Comparison of ENCODE assay signal across 32 cellular contexts in genomic region chr15:40775740-40776536, GRCh38. TPM values are rescaled to one million over a fixed set of nuclear protein-coding genes. Genes with fewer than 3 reads are reported as not detected.
DNase-seq lines count a peak whose midpoint lies in the region; ATAC-seq, FAIRE-seq and TF ChIP-seq lines count a peak whose summit lies in the region.
"Had no signal": no experiment of that assay in that cellular context is flagged by ENCODE, and none has a peak within 500 bp of the region (broad histone marks: within the 10 kb centered on the region; RNA-seq: fewer than 3 reads in every experiment).

No MANE protein-coding gene starts in this region.

- no peaks in the 10 kb centered on the region for H3K27me3 ChIP-seq in BLaER1 treated with 17β-estradiol and CSF1 and Interleukin-3, amounts not matched to agents 10 nM and 100 nM
- no peaks in the 10 kb centered on the region for H3K27me3 ChIP-seq in K562 (ENCODE audit: control insufficient read depth in 2 of 2, insufficient read depth in 2 of 2, low read length in 2 of 2)
- no peaks in the 10 kb centered on the region for H3K27me3 ChIP-seq in psoas muscle (ENCODE audit: insufficient read depth in 3 of 3, low read length in 2 of 3)
- H3K27me3 ChIP-seq in heart right ventricle, result no peaks in the 10 kb centered on the region
- no peaks in the 10 kb centered on the region for H3K27me3 ChIP-seq in naive thymus-derived CD4-positive, alpha-beta T cell (ENCODE audit: control insufficient read depth in 2 of 2, insufficient read depth in 2 of 2, low read length in 2 of 2)
- H3K27me3 ChIP-seq in heart left ventricle, result no peaks in the 10 kb centered on the region
- H3K27me3 ChIP-seq: brain microvascular endothelial cell, foreskin keratinocyte, left lung, pancreas, Peyer's patch, right atrium auricular region, testis had no signal

- H3K27ac ChIP-seq in BLaER1 treated with 17β-estradiol and CSF1 and Interleukin-3, amounts not matched to agents 10 nM and 100 nM, result peak overlapping the region in 1 of 11 experiments; percentile 18; a peak in 1 of 22 replicates
- H3K27ac ChIP-seq in K562 (ENCODE audit: extremely low read depth, low read depth, low read length), result no peak overlapping the region
- peak overlapping the region; percentile 33 for H3K27ac ChIP-seq in psoas muscle
- H3K27ac ChIP-seq in heart right ventricle, result no peak overlapping the region
- H3K27ac ChIP-seq in naive thymus-derived CD4-positive, alpha-beta T cell (ENCODE audit: low read depth, low read length), result no peak overlapping the region
- no peak overlapping the region for H3K27ac ChIP-seq in heart left ventricle
- H3K27ac ChIP-seq: brain microvascular endothelial cell, foreskin keratinocyte, left lung, Peyer's patch, right atrium auricular region, testis had no signal

- no TSS peak for BruUV-seq in K562 (replicated peaks; lab: Mats Ljungman, UMichigan)

- CTCF ChIA-PET in K562 (lab: Yijun Ruan, JAX; ENCODE audit: low intra/inter-chr PET ratio), result no interaction called here
- CTCF ChIA-PET in naive thymus-derived CD4-positive, alpha-beta T cell (lab: Charles Lee), result interaction anchor here (0.6 kb wide), 1 partner anchor 375 kb away, joined by 5 read pairs; no protein-coding TSS in a partner anchor

- no peaks in the 10 kb centered on the region for H3K9me3 ChIP-seq in BLaER1 treated with 17β-estradiol and CSF1 and Interleukin-3, amounts not matched to agents 10 nM and 100 nM (replicated peaks in 1 of 11)
- H3K9me3 ChIP-seq in K562 (replicated peaks; ENCODE audit: control insufficient read depth, insufficient read depth, low read depth, low read length) (no peaks in the 10 kb centered on the region), psoas muscle (no peaks in the 10 kb centered on the region), heart right ventricle (no peaks in the 10 kb centered on the region), heart left ventricle (no peaks in the 10 kb centered on the region)
- no peaks in the 10 kb centered on the region for H3K9me3 ChIP-seq in naive thymus-derived CD4-positive, alpha-beta T cell (ENCODE audit: control insufficient read depth in 2 of 3, low read length in 3 of 3)
- H3K9me3 ChIP-seq: left lung, pancreas, Peyer's patch, right atrium auricular region, testis had no signal

- in situ Hi-C loops in K562 (cut with MboI), result no loop called here

- no peaks in the 10 kb centered on the region for H3K9me1 ChIP-seq in K562 (ENCODE audit: control insufficient read depth, insufficient read depth, low read length)

- peaks cover 0 to 72% (median 21%) of the 10 kb centered on the region in 11 experiments; a peak in 16 of 22 replicates for H4K20me1 ChIP-seq in BLaER1 treated with 17β-estradiol and CSF1 and Interleukin-3, amounts not matched to agents 10 nM and 100 nM
- no peaks in the 10 kb centered on the region for H4K20me1 ChIP-seq in K562 (replicated peaks; ENCODE audit: control insufficient read depth, insufficient read depth, low read length)

- no peaks in the 10 kb centered on the region for H3K27me3 Mint-ChIP-seq in naive thymus-derived CD4-positive, alpha-beta T cell
- H3K27me3 Mint-ChIP-seq: activated CD4-positive, alpha-beta T cell treated with anti-CD3 and anti-CD28 coated beads, Interleukin-2, amount 10 ng/mL, durations not matched to agents 24 days and 14 days; stimulated activated memory B cell treated with anti-CD40 and anti-IgM and Interleukin-4, amounts not matched to agents 10 μg/mL and 1 μg/mL and 100 μg/mL, for 72 hours had no signal

- H3K4me3 ChIP-seq in BLaER1 treated with 17β-estradiol and CSF1 and Interleukin-3, amounts not matched to agents 10 nM and 100 nM, result no peak overlapping the region
- H3K4me3 ChIP-seq in K562 (no peak overlapping the region), psoas muscle (no peak overlapping the region), heart right ventricle (no peak overlapping the region), heart left ventricle (no peak overlapping the region)
- no peak overlapping the region for H3K4me3 ChIP-seq in naive thymus-derived CD4-positive, alpha-beta T cell (ENCODE audit: low read length)
- H3K4me3 ChIP-seq: GM12878, left lung, pancreas, Peyer's patch, right atrium auricular region, testis had no signal

- ATAC-seq in K562, result no peak
- ATAC-seq in left lobe of liver, result peak; percentile 56
- no peak for ATAC-seq in psoas muscle
- ATAC-seq in heart right ventricle, result no peak
- no peak for ATAC-seq in naive thymus-derived CD4-positive, alpha-beta T cell
- ATAC-seq in heart left ventricle, result no peak
- ATAC-seq: GM12878; stimulated activated memory B cell treated with anti-CD40 and anti-IgM and Interleukin-4, amounts not matched to agents 10 μg/mL and 1 μg/mL and 100 μg/mL, for 72 hours had no signal

- H2AFZ ChIP-seq in K562 (ENCODE audit: low read depth, low read length), result no peak overlapping the region

- no peak for TF ChIP-seq RAD21 in K562 (CRISPR knock-in tag; conservative IDR thresholded peaks at IDR 0.05 in 1 of 2, IDR thresholded peaks at IDR 0.05 in 1 of 2)

- H3K79me2 ChIP-seq in K562 (ENCODE audit: control insufficient read depth, insufficient read depth, low read length), result no peaks in the 10 kb centered on the region

- POLR2A ChIA-PET in K562 (lab: Yijun Ruan, JAX), result interaction anchor here (0.5 to 1.0 kb wide), 3 partner anchors 9 to 284 kb away, joined by 3 to 4 read pairs (median 3); no protein-coding TSS in a partner anchor
- POLR2A ChIA-PET in naive thymus-derived CD4-positive, alpha-beta T cell (lab: Charles Lee), result interaction anchor here (1.2 kb wide), 1 partner anchor 81 kb away, joined by 3 read pairs; the partner anchor contains the start of gene RAD51

- TF ChIP-seq EP300 in K562 (IDR thresholded peaks at IDR 0.05; ENCODE audit: low read length), result no peak

- H3K4me2 ChIP-seq in BLaER1 treated with 17β-estradiol and CSF1 and Interleukin-3, amounts not matched to agents 10 nM and 100 nM, result peak overlapping the region in 9 of 11 experiments; percentile 11 to 70 (median 54); a peak in 18 of 22 replicates
- H3K4me2 ChIP-seq in K562 (ENCODE audit: insufficient read depth, low read length), result no peak overlapping the region

- no peaks in the 10 kb centered on the region for H3K9me3 Mint-ChIP-seq in naive thymus-derived CD4-positive, alpha-beta T cell
- H3K9me3 Mint-ChIP-seq: activated CD4-positive, alpha-beta T cell treated with anti-CD3 and anti-CD28 coated beads, Interleukin-2, amount 10 ng/mL, durations not matched to agents 24 days and 14 days; activated naive CD4-positive, alpha-beta T cell treated with anti-CD3 and anti-CD28 coated beads for 36 hours; activated T-cell treated with anti-CD3 and anti-CD28 coated beads, Interleukin-2, amount 50 U/mL, for 4 hours; CD8-positive, alpha-beta T cell; H9; mesothelial cell of epicardium; stimulated activated memory B cell treated with anti-CD40 and anti-IgM and Interleukin-4, amounts not matched to agents 10 μg/mL and 1 μg/mL and 100 μg/mL, for 72 hours had no signal

- no peak overlapping the region for H3K4me3 Mint-ChIP-seq in naive thymus-derived CD4-positive, alpha-beta T cell
- H3K4me3 Mint-ChIP-seq: activated CD4-positive, alpha-beta T cell treated with anti-CD3 and anti-CD28 coated beads, Interleukin-2, amount 10 ng/mL, durations not matched to agents 24 days and 14 days; activated naive CD4-positive, alpha-beta T cell treated with anti-CD3 and anti-CD28 coated beads for 36 hours; activated T-cell treated with anti-CD3 and anti-CD28 coated beads, Interleukin-2, amount 50 U/mL, for 4 hours; CD8-positive, alpha-beta T cell; H9; mesothelial cell of epicardium; stimulated activated memory B cell treated with anti-CD40 and anti-IgM and Interleukin-4, amounts not matched to agents 10 μg/mL and 1 μg/mL and 100 μg/mL, for 72 hours had no signal

- FAIRE-seq in K562 (lab: Jason Lieb, UNC), result no peak
- FAIRE-seq: GM12878, pancreas had no signal

- H3K27ac Mint-ChIP-seq in naive thymus-derived CD4-positive, alpha-beta T cell, result peak overlapping the region in 1 of 9 donors; percentile 65
- H3K27ac Mint-ChIP-seq: activated CD4-positive, alpha-beta T cell treated with anti-CD3 and anti-CD28 coated beads, Interleukin-2, amount 10 ng/mL, durations not matched to agents 24 days and 14 days; mesothelial cell of epicardium; stimulated activated memory B cell treated with anti-CD40 and anti-IgM and Interleukin-4, amounts not matched to agents 10 μg/mL and 1 μg/mL and 100 μg/mL, for 72 hours had no signal

- TF ChIP-seq POLR2A in K562 (conservative IDR thresholded peaks at IDR 0.05) (no peak), heart left ventricle (IDR thresholded peaks at IDR 0.05) (no peak)

- DNase-seq in K562 (ENCODE audit: extremely low read depth in 1 of 4, low spot score in 3 of 4), result no peak
- DNase-seq in left lobe of liver (ENCODE audit: low spot score), result peak; percentile 84
- peak in 1 of 2 donors; percentile 31 for DNase-seq in psoas muscle
- no peak for DNase-seq in heart right ventricle
- DNase-seq in naive thymus-derived CD4-positive, alpha-beta T cell, result no peak
- no peak for DNase-seq in globus pallidus (ENCODE audit: low spot score)
- no peak for DNase-seq in heart left ventricle
- DNase-seq: activated naive CD4-positive, alpha-beta T cell treated with anti-CD3 and anti-CD28 coated beads for 36 hours; amniotic stem cell; brain microvascular endothelial cell; DMS 273 treated with DMSO at 0.1 percent for 48 hours; effector CD4-positive, alpha-beta T cell; H9; hippocampal formation; NCI-H526 treated with DMSO at 0.1 percent for 48 hours; Peyer's patch; SW 1271; T-helper 9 cell; testis had no signal

- peak overlapping the region in 6 of 11 experiments; percentile 4 to 37 (median 20); a peak in 6 of 22 replicates for H3K9ac ChIP-seq in BLaER1 treated with 17β-estradiol and CSF1 and Interleukin-3, amounts not matched to agents 10 nM and 100 nM
- H3K9ac ChIP-seq in K562 (ENCODE audit: insufficient read depth in 1 of 2, low read depth in 2 of 2, low read length in 2 of 2), result peak overlapping the region in 1 of 2 experiments; percentile 38; a peak in 1 of 4 replicates

- H3K36me3 ChIP-seq in BLaER1 treated with 17β-estradiol and CSF1 and Interleukin-3, amounts not matched to agents 10 nM and 100 nM, result peaks cover 59 to 88% (median 72%) of the 10 kb centered on the region in 11 experiments
- H3K36me3 ChIP-seq in K562 (ENCODE audit: control insufficient read depth, insufficient read depth, low read length) (peaks cover 65% of the 10 kb centered on the region; the same call in 2 of the 3 replicates), psoas muscle (ENCODE audit: insufficient read depth in 1 of 2, low read depth in 1 of 2) (peaks cover 15 to 86% of the 10 kb centered on the region in 2 donors), heart right ventricle (peaks cover 0 to 92% (median 66%) of the 10 kb centered on the region in 9 donors), heart left ventricle (peaks cover 2 to 93% (median 84%) of the 10 kb centered on the region in 9 donors)
- H3K36me3 ChIP-seq in naive thymus-derived CD4-positive, alpha-beta T cell (ENCODE audit: control insufficient read depth in 2 of 3, insufficient read depth in 3 of 3, low read length in 3 of 3), result peaks cover 7 to 87% (median 18%) of the 10 kb centered on the region in 3 experiments

- peaks cover 3 to 32% (median 11%) of the 10 kb centered on the region in 5 donors for H3K36me3 Mint-ChIP-seq in naive thymus-derived CD4-positive, alpha-beta T cell

- peaks cover 39 to 62% (median 48%) of the 10 kb centered on the region in 10 experiments for H3K4me1 ChIP-seq in BLaER1 treated with 17β-estradiol and CSF1 and Interleukin-3, amounts not matched to agents 10 nM and 100 nM
- peaks cover 4 to 10% of the 10 kb centered on the region in 2 experiments; a peak in 3 of 5 replicates for H3K4me1 ChIP-seq in K562 (replicated peaks in 1 of 2; ENCODE audit: control insufficient read depth in 2 of 2, insufficient read depth in 2 of 2, low read length in 2 of 2)
- peaks cover 8% of the 10 kb centered on the region for H3K4me1 ChIP-seq in psoas muscle
- peaks cover 0 to 9% (median 0%) of the 10 kb centered on the region in 9 donors for H3K4me1 ChIP-seq in heart right ventricle
- peaks cover 0 to 11% of the 10 kb centered on the region in 2 donors for H3K4me1 ChIP-seq in naive thymus-derived CD4-positive, alpha-beta T cell (ENCODE audit: control insufficient read depth in 2 of 2, insufficient read depth in 2 of 2, low read length in 2 of 2)
- H3K4me1 ChIP-seq in heart left ventricle, result peaks cover 0 to 8% (median 0%) of the 10 kb centered on the region in 12 donors
- H3K4me1 ChIP-seq: left lung, pancreas, right atrium auricular region, testis had no signal

- H3K4me1 Mint-ChIP-seq in naive thymus-derived CD4-positive, alpha-beta T cell, result peaks cover 0 to 13% (median 0%) of the 10 kb centered on the region in 7 donors
- H3K4me1 Mint-ChIP-seq: H9, mesothelial cell of epicardium had no signal

- TF ChIP-seq CTCF in K562 (IDR thresholded peaks at IDR 0.05 in 2 of 3, conservative IDR thresholded peaks at IDR 0.05 in 1 of 3; ENCODE audit: insufficient read depth in 2 of 3, low read depth in 1 of 3, low read length in 3 of 3) (no peak), psoas muscle (IDR thresholded peaks at IDR 0.05) (no peak), heart right ventricle (IDR thresholded peaks at IDR 0.05) (no peak), heart left ventricle (IDR thresholded peaks at IDR 0.05) (no peak)

- intact Hi-C loops in K562 (cut with micrococcal nuclease) (no loop called here), psoas muscle (cut with DNase I) (loop anchor here in 1 of 2 donors (2.0 kb wide), 1 partner anchor 103 kb away; no protein-coding TSS in a partner anchor), heart right ventricle (cut with DNase I) (loop anchor here in 1 of 10 donors (10.0 kb wide), 1 partner anchor 101 kb away; no protein-coding TSS in a partner anchor), heart left ventricle (cut with DNase I) (no loop called here)
- intact Hi-C loops in naive thymus-derived CD4-positive, alpha-beta T cell (cut with micrococcal nuclease), result no loop called here

- 92% methylated on average over 13 of the region's 14 CpGs for WGBS in K562 (ENCODE audit: insufficient coverage, low coverage, missing lambda C conversion rate)
- 93 to 97% (median 96%) methylated on average over 14 of the region's 14 CpGs for WGBS in psoas muscle, 3 donors
- WGBS in heart right ventricle, 2 donors, result 95 to 97% methylated on average over 14 of the region's 14 CpGs
- 91 to 96% (median 95%) methylated on average over 13 to 14 of the region's 14 CpGs for WGBS in heart left ventricle, 4 donors

RNA-seq across cellular contexts. Expression of gene C15orf62, which starts 6.2 kb away (rescaled TPM):
- 0.51 and 0.67 TPM in 2 replicates for total RNA-seq in K562 (2011; cell fraction: chromatin; rRNA removed; ENCODE audit: low replicate concordance)
- total RNA-seq in K562 (2011; cell fraction: nucleolus; rRNA removed), result 0.39 and 0.50 TPM in 2 replicates
- total RNA-seq in K562 (2011; cell fraction: nucleoplasm; rRNA removed), result 0.22 TPM in 1 of 2 replicates, not detected in the other
- total RNA-seq in K562 (2014; rRNA removed) (0.29 and 0.36 TPM in 2 replicates), K562 (2014; rRNA removed; fragmentation: Illumina TruSeq; extraction: Trizol) (0.22 and 0.29 TPM in 2 replicates), K562 (2015; rRNA removed; fragmentation: Illumina TruSeq; extraction: Trizol) (0.57 and 0.76 TPM in 2 replicates), K562 (2021) (0.40 and 0.45 TPM in 2 replicates), left lobe of liver (1.0 TPM), psoas muscle (not detected), heart right ventricle (under 1 TPM in 3 of 10 donors, not detected in 7; 0.10 to 0.32 (median 0.31) TPM), heart left ventricle (1 to 10 TPM in 1 of 9 donors, under 1 TPM in 5, not detected in 3; 0.12 to 1.1 (median 0.18) TPM)
- polyA plus RNA-seq in K562 (2011; rRNA removed) (0.08 and 0.20 TPM in 2 replicates), K562 (2014; fragmentation: Illumina TruSeq; extraction: Trizol) (0.28 and 0.31 TPM in 2 replicates), K562 (2014; fragmentation: Nextera tagmentation; extraction: Ambion mirVana) (under 1 TPM in 1 of 2 experiments, not detected in 1; 0.01 TPM), K562 (2014; rRNA removed) (0.17 and 0.32 TPM in 2 replicates), psoas muscle (under 1 TPM; 0.05 to 0.19 (median 0.07) TPM), heart right ventricle (under 1 TPM; 0.12 to 0.15 TPM), heart left ventricle (under 1 TPM; 0.06 to 0.30 TPM)
- polyA plus RNA-seq in K562 (2011; cell fraction: cytosol; rRNA removed), result 0.12 and 0.15 TPM in 2 replicates
- polyA plus RNA-seq in K562 (2011; cell fraction: nucleus; rRNA removed), result 0.24 and 0.34 TPM in 2 replicates
- polyA plus RNA-seq in K562 (2012), result 1.0 and 2.9 TPM in 2 replicates
- 0.28 and 0.36 TPM in 2 replicates for polyA minus RNA-seq in K562 (2011; rRNA and poly(A)+ RNA removed)
- polyA minus RNA-seq in K562 (2011; cell fraction: cytosol; rRNA and poly(A)+ RNA removed), result not detected in 2 replicates
- 0.27 and 0.67 TPM in 2 replicates for polyA minus RNA-seq in K562 (2011; cell fraction: nucleus; rRNA and poly(A)+ RNA removed)
- total RNA-seq in naive thymus-derived CD4-positive, alpha-beta T cell, result 1 to 10 TPM in 3 of 5 experiments, under 1 TPM in 2; 0.73 to 2.8 (median 1.3) TPM
- polyA plus RNA-seq in naive thymus-derived CD4-positive, alpha-beta T cell, result under 1 TPM; 0.35 to 0.67 TPM
- total RNA-seq: IMR-90 had no signal
- polyA plus RNA-seq: IMR-90, neural cell had no signal

RNA-seq across cellular contexts. Expression of gene GCHFR, which starts 12.1 kb away (rescaled TPM):
- total RNA-seq in K562 (2011; cell fraction: chromatin; rRNA removed; ENCODE audit: low replicate concordance), result 5.8 and 10.5 TPM in 2 replicates
- 15.2 and 19.6 TPM in 2 replicates for total RNA-seq in K562 (2011; cell fraction: nucleolus; rRNA removed)
- 9.9 and 10.0 TPM in 2 replicates for total RNA-seq in K562 (2011; cell fraction: nucleoplasm; rRNA removed)
- total RNA-seq in K562 (2014; rRNA removed), result 81.2 and 83.5 TPM in 2 replicates
- total RNA-seq in K562 (2014; rRNA removed; fragmentation: Illumina TruSeq; extraction: Trizol), result 5.3 and 8.7 TPM in 2 replicates
- total RNA-seq in K562 (2015; rRNA removed; fragmentation: Illumina TruSeq; extraction: Trizol), result 28.2 and 30.0 TPM in 2 replicates
- 31.9 and 37.3 TPM in 2 replicates for total RNA-seq in K562 (2021)
- 20.8 and 33.6 TPM in 2 replicates for polyA plus RNA-seq in K562 (2011; rRNA removed)
- polyA plus RNA-seq in K562 (2011; cell fraction: cytosol; rRNA removed), result 73.6 and 108 TPM in 2 replicates
- 19.7 and 25.2 TPM in 2 replicates for polyA plus RNA-seq in K562 (2011; cell fraction: nucleus; rRNA removed)
- polyA plus RNA-seq in K562 (2012), result 27.0 and 47.9 TPM in 2 replicates
- polyA plus RNA-seq in K562 (2014; fragmentation: Illumina TruSeq; extraction: Trizol), result 16.0 and 25.7 TPM in 2 replicates
- 10 to 100 TPM; 10.1 to 18.2 TPM for polyA plus RNA-seq in K562 (2014; fragmentation: Nextera tagmentation; extraction: Ambion mirVana)
- polyA plus RNA-seq in K562 (2014; rRNA removed), result 55.2 and 75.1 TPM in 2 replicates
- polyA minus RNA-seq in K562 (2011; rRNA and poly(A)+ RNA removed), result 4.2 and 5.4 TPM in 2 replicates
- polyA minus RNA-seq in K562 (2011; cell fraction: cytosol; rRNA and poly(A)+ RNA removed), result 9.0 and 17.8 TPM in 2 replicates
- 11.4 and 17.0 TPM in 2 replicates for polyA minus RNA-seq in K562 (2011; cell fraction: nucleus; rRNA and poly(A)+ RNA removed)
- 106 TPM for total RNA-seq in left lobe of liver
- 1 to 10 TPM; 1.5 to 4.9 (median 2.9) TPM for total RNA-seq in psoas muscle
- 1 to 10 TPM; 4.3 to 6.7 (median 5.0) TPM for polyA plus RNA-seq in psoas muscle
- 1 to 10 TPM; 2.2 to 9.1 (median 3.7) TPM for total RNA-seq in heart right ventricle
- polyA plus RNA-seq in heart right ventricle, result 10 to 100 TPM in 1 of 2 donors, 1 to 10 TPM in 1; 5.8 to 10.8 TPM
- total RNA-seq in naive thymus-derived CD4-positive, alpha-beta T cell, result 10 to 100 TPM; 14.5 to 38.3 (median 18.1) TPM
- polyA plus RNA-seq in naive thymus-derived CD4-positive, alpha-beta T cell, result 10 to 100 TPM; 65.7 to 83.2 TPM
- total RNA-seq in heart left ventricle, result 10 to 100 TPM in 2 of 9 donors, 1 to 10 TPM in 7; 1.6 to 24.0 (median 6.6) TPM
- 10 to 100 TPM in 1 of 2 donors, 1 to 10 TPM in 1; 5.1 to 12.7 TPM for polyA plus RNA-seq in heart left ventricle

RNA-seq across cellular contexts. Expression of gene RMDN3, which starts 20.9 kb away (rescaled TPM):
- 63.2 and 82.7 TPM in 2 replicates for total RNA-seq in K562 (2011; cell fraction: chromatin; rRNA removed; ENCODE audit: low replicate concordance)
- total RNA-seq in K562 (2011; cell fraction: nucleolus; rRNA removed), result 59.7 and 60.7 TPM in 2 replicates
- 60.9 and 71.7 TPM in 2 replicates for total RNA-seq in K562 (2011; cell fraction: nucleoplasm; rRNA removed)
- total RNA-seq in K562 (2014; rRNA removed), result 25.9 and 33.8 TPM in 2 replicates
- 23.5 and 24.9 TPM in 2 replicates for total RNA-seq in K562 (2014; rRNA removed; fragmentation: Illumina TruSeq; extraction: Trizol)
- total RNA-seq in K562 (2015; rRNA removed; fragmentation: Illumina TruSeq; extraction: Trizol), result 25.4 and 26.4 TPM in 2 replicates
- 38.2 and 39.4 TPM in 2 replicates for total RNA-seq in K562 (2021)
- 28.9 and 32.7 TPM in 2 replicates for polyA plus RNA-seq in K562 (2011; rRNA removed)
- 22.9 and 23.4 TPM in 2 replicates for polyA plus RNA-seq in K562 (2011; cell fraction: cytosol; rRNA removed)
- polyA plus RNA-seq in K562 (2011; cell fraction: nucleus; rRNA removed), result 38.7 and 41.9 TPM in 2 replicates
- polyA plus RNA-seq in K562 (2012), result 32.4 and 38.8 TPM in 2 replicates
- 31.4 and 33.3 TPM in 2 replicates for polyA plus RNA-seq in K562 (2014; fragmentation: Illumina TruSeq; extraction: Trizol)
- polyA plus RNA-seq in K562 (2014; fragmentation: Nextera tagmentation; extraction: Ambion mirVana), result 1 to 10 TPM; 8.1 to 8.9 TPM
- polyA plus RNA-seq in K562 (2014; rRNA removed), result 35.7 and 36.4 TPM in 2 replicates
- polyA minus RNA-seq in K562 (2011; rRNA and poly(A)+ RNA removed), result 19.4 and 23.6 TPM in 2 replicates
- 13.7 and 16.1 TPM in 2 replicates for polyA minus RNA-seq in K562 (2011; cell fraction: cytosol; rRNA and poly(A)+ RNA removed)
- polyA minus RNA-seq in K562 (2011; cell fraction: nucleus; rRNA and poly(A)+ RNA removed), result 13.3 and 25.8 TPM in 2 replicates
- 47.3 TPM for total RNA-seq in left lobe of liver
- 10 to 100 TPM; 17.1 to 20.1 (median 18.6) TPM for total RNA-seq in psoas muscle
- polyA plus RNA-seq in psoas muscle, result 10 to 100 TPM; 11.1 to 30.9 (median 20.2) TPM
- 10 to 100 TPM; 12.2 to 20.9 (median 17.6) TPM for total RNA-seq in heart right ventricle
- polyA plus RNA-seq in heart right ventricle, result 10 to 100 TPM; 16.2 to 21.7 TPM
- 10 to 100 TPM; 19.5 to 44.0 (median 31.9) TPM for total RNA-seq in naive thymus-derived CD4-positive, alpha-beta T cell
- 10 to 100 TPM; 15.7 to 20.2 TPM for polyA plus RNA-seq in naive thymus-derived CD4-positive, alpha-beta T cell
- total RNA-seq in heart left ventricle, result 10 to 100 TPM; 12.0 to 22.9 (median 18.5) TPM
- 10 to 100 TPM; 14.0 to 26.2 TPM for polyA plus RNA-seq in heart left ventricle

RNA-seq across cellular contexts. Expression of gene ZFYVE19, which starts 31.0 kb away (rescaled TPM):
- total RNA-seq in K562 (2011; cell fraction: chromatin; rRNA removed; ENCODE audit: low replicate concordance), result 53.9 and 97.1 TPM in 2 replicates
- total RNA-seq in K562 (2011; cell fraction: nucleolus; rRNA removed), result 55.0 and 62.4 TPM in 2 replicates
- total RNA-seq in K562 (2011; cell fraction: nucleoplasm; rRNA removed), result 34.8 and 43.8 TPM in 2 replicates
- 13.1 and 20.8 TPM in 2 replicates for total RNA-seq in K562 (2014; rRNA removed)
- total RNA-seq in K562 (2014; rRNA removed; fragmentation: Illumina TruSeq; extraction: Trizol), result 7.9 and 13.1 TPM in 2 replicates
- 20.7 and 22.5 TPM in 2 replicates for total RNA-seq in K562 (2015; rRNA removed; fragmentation: Illumina TruSeq; extraction: Trizol)
- total RNA-seq in K562 (2021), result 18.2 and 19.9 TPM in 2 replicates
- polyA plus RNA-seq in K562 (2011; rRNA removed), result 27.1 and 35.2 TPM in 2 replicates
- 38.7 and 39.7 TPM in 2 replicates for polyA plus RNA-seq in K562 (2011; cell fraction: cytosol; rRNA removed)
- 105 TPM in 2 replicates for polyA plus RNA-seq in K562 (2011; cell fraction: nucleus; rRNA removed)
- polyA plus RNA-seq in K562 (2012), result 23.5 and 35.7 TPM in 2 replicates
- polyA plus RNA-seq in K562 (2014; fragmentation: Illumina TruSeq; extraction: Trizol), result 30.0 and 36.8 TPM in 2 replicates
- polyA plus RNA-seq in K562 (2014; fragmentation: Nextera tagmentation; extraction: Ambion mirVana), result 1 to 10 TPM; 1.5 to 3.6 TPM
- 23.4 and 23.5 TPM in 2 replicates for polyA plus RNA-seq in K562 (2014; rRNA removed)
- polyA minus RNA-seq in K562 (2011; rRNA and poly(A)+ RNA removed), result 22.6 and 25.2 TPM in 2 replicates
- polyA minus RNA-seq in K562 (2011; cell fraction: cytosol; rRNA and poly(A)+ RNA removed), result 11.4 and 13.7 TPM in 2 replicates
- 22.2 and 27.5 TPM in 2 replicates for polyA minus RNA-seq in K562 (2011; cell fraction: nucleus; rRNA and poly(A)+ RNA removed)
- total RNA-seq in left lobe of liver, result 19.9 TPM
- 10 to 100 TPM in 2 of 4 donors, 1 to 10 TPM in 2; 9.1 to 12.4 (median 10.8) TPM for total RNA-seq in psoas muscle
- polyA plus RNA-seq in psoas muscle, result 10 to 100 TPM; 16.9 to 31.5 (median 25.4) TPM
- total RNA-seq in heart right ventricle, result 10 to 100 TPM; 14.2 to 29.2 (median 18.2) TPM
- 10 to 100 TPM; 11.9 to 18.1 TPM for polyA plus RNA-seq in heart right ventricle
- total RNA-seq in naive thymus-derived CD4-positive, alpha-beta T cell, result 10 to 100 TPM; 17.9 to 31.9 (median 30.5) TPM
- 10 to 100 TPM; 15.7 to 22.7 TPM for polyA plus RNA-seq in naive thymus-derived CD4-positive, alpha-beta T cell
- total RNA-seq in heart left ventricle, result 10 to 100 TPM; 11.9 to 27.1 (median 18.8) TPM
- 10 to 100 TPM; 10.5 to 18.9 TPM for polyA plus RNA-seq in heart left ventricle

RNA-seq across cellular contexts. Expression of gene DNAJC17, which starts 31.3 kb away (rescaled TPM):
- 52.2 and 75.8 TPM in 2 replicates for total RNA-seq in K562 (2011; cell fraction: chromatin; rRNA removed; ENCODE audit: low replicate concordance)
- 35.9 and 41.6 TPM in 2 replicates for total RNA-seq in K562 (2011; cell fraction: nucleolus; rRNA removed)
- 34.0 and 47.2 TPM in 2 replicates for total RNA-seq in K562 (2011; cell fraction: nucleoplasm; rRNA removed)
- total RNA-seq in K562 (2014; rRNA removed) (57.9 and 60.3 TPM in 2 replicates), K562 (2014; rRNA removed; fragmentation: Illumina TruSeq; extraction: Trizol) (39.5 and 44.2 TPM in 2 replicates), K562 (2015; rRNA removed; fragmentation: Illumina TruSeq; extraction: Trizol) (58.4 and 61.5 TPM in 2 replicates), K562 (2021) (31.2 and 41.0 TPM in 2 replicates), left lobe of liver (31.3 TPM), psoas muscle (10 to 100 TPM in 3 of 4 donors, 1 to 10 TPM in 1; 8.9 to 18.5 (median 13.0) TPM), heart right ventricle (10 to 100 TPM in 9 of 10 donors, 1 to 10 TPM in 1; 9.9 to 17.7 (median 14.7) TPM), heart left ventricle (10 to 100 TPM in 8 of 9 donors, 1 to 10 TPM in 1; 7.6 to 19.7 (median 14.7) TPM)
- polyA plus RNA-seq in K562 (2011; rRNA removed) (33.8 and 37.9 TPM in 2 replicates), K562 (2014; fragmentation: Illumina TruSeq; extraction: Trizol) (51.3 and 68.6 TPM in 2 replicates), K562 (2014; fragmentation: Nextera tagmentation; extraction: Ambion mirVana) (1 to 10 TPM; 2.4 to 9.1 TPM), K562 (2014; rRNA removed) (66.6 and 79.4 TPM in 2 replicates), psoas muscle (10 to 100 TPM; 16.6 to 32.4 (median 32.0) TPM), heart right ventricle (10 to 100 TPM; 34.5 to 62.1 TPM), heart left ventricle (10 to 100 TPM; 29.1 to 29.9 TPM)
- 38.9 and 62.7 TPM in 2 replicates for polyA plus RNA-seq in K562 (2011; cell fraction: cytosol; rRNA removed)
- 54.0 and 67.1 TPM in 2 replicates for polyA plus RNA-seq in K562 (2011; cell fraction: nucleus; rRNA removed)
- 31.6 and 35.7 TPM in 2 replicates for polyA plus RNA-seq in K562 (2012)
- polyA minus RNA-seq in K562 (2011; rRNA and poly(A)+ RNA removed), result 24.9 and 30.8 TPM in 2 replicates
- 16.6 and 22.6 TPM in 2 replicates for polyA minus RNA-seq in K562 (2011; cell fraction: cytosol; rRNA and poly(A)+ RNA removed)
- polyA minus RNA-seq in K562 (2011; cell fraction: nucleus; rRNA and poly(A)+ RNA removed), result 9.8 and 36.0 TPM in 2 replicates
- total RNA-seq in naive thymus-derived CD4-positive, alpha-beta T cell, result 10 to 100 TPM; 28.8 to 50.9 (median 36.7) TPM
- polyA plus RNA-seq in naive thymus-derived CD4-positive, alpha-beta T cell, result 10 to 100 TPM; 31.0 to 35.5 TPM
